ENCODE assay signal across 25 cellular contexts in genomic region chr1:206037521-206037920, GRCh38. TPM values are rescaled to one million over a fixed set of nuclear protein-coding genes. Genes with fewer than 3 reads are reported as not detected.
DNase-seq lines count a peak whose midpoint lies in the region; ATAC-seq, FAIRE-seq and TF ChIP-seq lines count a peak whose summit lies in the region.
"Had no signal": no experiment of that assay in that cellular context is flagged by ENCODE, and none has a peak within 500 bp of the region (broad histone marks: within the 10 kb centered on the region; RNA-seq: fewer than 3 reads in every experiment).

No MANE protein-coding gene starts in this region.

- POLR2A ChIA-PET in K562 (lab: Yijun Ruan, JAX): interaction anchor here (0.6 to 1.3 kb wide), 4 partner anchors 18 to 71 kb away, joined by 3 to 4 read pairs (median 4); no protein-coding TSS in a partner anchor

- in situ Hi-C loops in K562 (cut with MboI): no loop called here

- H3K4me3 ChIP-seq in K562 (no peak overlapping the region), thyroid gland (replicated peaks in 1 of 3) (no peak overlapping the region)
- H3K4me3 ChIP-seq: cardiac muscle cell, HAP-1, upper lobe of left lung had no signal

- H2AFZ ChIP-seq in K562 (ENCODE audit: low read depth, low read length): no peak overlapping the region

- no peaks in the 10 kb centered on the region for H4K20me1 ChIP-seq in K562 (replicated peaks; ENCODE audit: control insufficient read depth, insufficient read depth, low read length)

- no peak for FAIRE-seq in K562 (lab: Jason Lieb, UNC)
- FAIRE-seq: A204.1 had no signal

- no peak overlapping the region for H3K4me2 ChIP-seq in K562 (ENCODE audit: insufficient read depth, low read length)

- WGBS in K562 (ENCODE audit: insufficient coverage, low coverage, missing lambda C conversion rate): 6% methylated on average over 7 of the region's 7 CpGs
- WGBS in thyroid gland, 2 donors: 54 to 71% methylated on average over 7 of the region's 7 CpGs

- DNase-seq in NCI-H510A treated with DMSO at 0.1 percent for 48 hours (lab: John Stamatoyannopoulos, UW): peak; percentile 28
- DNase-seq in NCI-H510A (lab: John Stamatoyannopoulos, UW): no peak
- peak; percentile 73 to 89 for DNase-seq in NCI-H524 (lab: John Stamatoyannopoulos, UW)
- no peak for DNase-seq in K562 (ENCODE audit: extremely low read depth in 1 of 4, low spot score in 3 of 4)
- DNase-seq in thyroid gland: peak; percentile 55 to 69
- DNase-seq in NCI-H146 (lab: John Stamatoyannopoulos, UW): no peak
- no peak for DNase-seq in occipital lobe (lab: John Stamatoyannopoulos, UW)
- DNase-seq in SK-N-DZ (ENCODE audit: low spot score): no peak
- DNase-seq: activated CD4-positive, CD25-positive, alpha-beta regulatory T cell treated with anti-CD3 and anti-CD28 coated beads, Interleukin-2, amount 50 U/mL, for 72 hours; activated naive CD4-positive, alpha-beta T cell; activated T-cell treated with anti-CD3 and anti-CD28 coated beads, Interleukin-2, amount 50 U/mL, for 24 hours; amygdala; C1 segment of cervical spinal cord; GF-D8; glutamatergic neuron; kidney glomerular epithelial cell; NCI-H446; right cardiac atrium; T1000 had no signal

- H3K27ac ChIP-seq in K562 (ENCODE audit: extremely low read depth, low read depth, low read length) (no peak overlapping the region), thyroid gland (peak overlapping the region; percentile 53 to 76 (median 64))
- H3K27ac ChIP-seq: cardiac muscle cell, RWPE1, upper lobe of left lung had no signal

- H3K4me1 ChIP-seq in K562 (replicated peaks in 1 of 2; ENCODE audit: control insufficient read depth in 2 of 2, insufficient read depth in 2 of 2, low read length in 2 of 2) (no peaks in the 10 kb centered on the region), thyroid gland (peaks cover 42 to 52% of the 10 kb centered on the region in 2 donors)
- H3K4me1 ChIP-seq: HAP-1 had no signal

- no peak for TF ChIP-seq EP300 in K562 (IDR thresholded peaks at IDR 0.05; ENCODE audit: low read length)

- H3K9me3 ChIP-seq in K562 (replicated peaks; ENCODE audit: control insufficient read depth, insufficient read depth, low read depth, low read length): no peaks in the 10 kb centered on the region
- no peaks in the 10 kb centered on the region for H3K9me3 ChIP-seq in thyroid gland
- H3K9me3 ChIP-seq: HAP-1, upper lobe of left lung had no signal

- H3K79me2 ChIP-seq in K562 (ENCODE audit: control insufficient read depth, insufficient read depth, low read length): no peaks in the 10 kb centered on the region

- intact Hi-C loops in K562 (cut with micrococcal nuclease) (no loop called here), thyroid gland (cut with DNase I) (loop anchor here (10.0 kb wide), 1 partner anchor 67 kb away; no protein-coding TSS in a partner anchor)

- H3K9me1 ChIP-seq in K562 (ENCODE audit: control insufficient read depth, insufficient read depth, low read length): no peaks in the 10 kb centered on the region

- CTCF ChIA-PET in K562 (lab: Yijun Ruan, JAX; ENCODE audit: low intra/inter-chr PET ratio): no interaction called here

- no peak for ATAC-seq in K562
- ATAC-seq: right cardiac atrium had no signal

- TF ChIP-seq POLR2A in K562 (conservative IDR thresholded peaks at IDR 0.05) (no peak), thyroid gland (IDR thresholded peaks at IDR 0.05) (no peak)

- no TSS peak for BruUV-seq in K562 (replicated peaks; lab: Mats Ljungman, UMichigan)

- no peak overlapping the region for H3K9ac ChIP-seq in K562 (ENCODE audit: insufficient read depth in 1 of 2, low read depth in 2 of 2, low read length in 2 of 2)

- no peak for TF ChIP-seq RAD21 in K562 (CRISPR knock-in tag; conservative IDR thresholded peaks at IDR 0.05 in 1 of 2, IDR thresholded peaks at IDR 0.05 in 1 of 2)

- no peak for TF ChIP-seq CTCF in K562 (IDR thresholded peaks at IDR 0.05 in 2 of 3, conservative IDR thresholded peaks at IDR 0.05 in 1 of 3; ENCODE audit: insufficient read depth in 2 of 3, low read depth in 1 of 3, low read length in 3 of 3)
- TF ChIP-seq CTCF in thyroid gland (IDR thresholded peaks at IDR 0.05): no peak

- H3K36me3 ChIP-seq in K562 (ENCODE audit: control insufficient read depth, insufficient read depth, low read length): no peaks in the 10 kb centered on the region
- H3K36me3 ChIP-seq in thyroid gland: no peaks in the 10 kb centered on the region
- H3K36me3 ChIP-seq: cardiac muscle cell, HAP-1, upper lobe of left lung had no signal

- H3K27me3 ChIP-seq in K562 (ENCODE audit: control insufficient read depth in 2 of 2, insufficient read depth in 2 of 2, low read length in 2 of 2) (peaks cover 32 to 51% of the 10 kb centered on the region in 2 experiments; a peak in 4 of 5 replicates), thyroid gland (no peaks in the 10 kb centered on the region)
- H3K27me3 ChIP-seq: cardiac muscle cell, upper lobe of left lung had no signal

RNA-seq across cellular contexts. Expression of gene CTSE, which starts 13.8 kb away (rescaled TPM):
- total RNA-seq in K562 (2011; cell fraction: chromatin; rRNA removed; ENCODE audit: low replicate concordance): 0.16 TPM in 1 of 2 replicates, not detected in the other
- not detected in 2 replicates for total RNA-seq in K562 (2011; cell fraction: nucleolus; rRNA removed)
- not detected in 2 replicates for total RNA-seq in K562 (2011; cell fraction: nucleoplasm; rRNA removed)
- total RNA-seq in K562 (2014; rRNA removed): not detected in 2 replicates
- 0.06 TPM in 1 of 2 replicates, not detected in the other for total RNA-seq in K562 (2014; rRNA removed; fragmentation: Illumina TruSeq; extraction: Trizol)
- 0.08 TPM in 1 of 2 replicates, not detected in the other for total RNA-seq in K562 (2015; rRNA removed; fragmentation: Illumina TruSeq; extraction: Trizol)
- total RNA-seq in K562 (2021): 0.18 and 0.20 TPM in 2 replicates
- 0.06 TPM in 1 of 2 replicates, not detected in the other for polyA plus RNA-seq in K562 (2011; rRNA removed)
- 0.06 TPM in 1 of 2 replicates, not detected in the other for polyA plus RNA-seq in K562 (2011; cell fraction: cytosol; rRNA removed)
- 0.11 TPM in 1 of 2 replicates, not detected in the other for polyA plus RNA-seq in K562 (2011; cell fraction: nucleus; rRNA removed)
- 0.05 and 0.12 TPM in 2 replicates for polyA plus RNA-seq in K562 (2012)
- polyA plus RNA-seq in K562 (2014; fragmentation: Illumina TruSeq; extraction: Trizol): 0.09 TPM in 1 of 2 replicates, not detected in the other
- under 1 TPM; 0.04 to 0.13 TPM for polyA plus RNA-seq in K562 (2014; fragmentation: Nextera tagmentation; extraction: Ambion mirVana)
- not detected in 2 replicates for polyA plus RNA-seq in K562 (2014; rRNA removed)
- polyA minus RNA-seq in K562 (2011; rRNA and poly(A)+ RNA removed): 0.25 TPM in 1 of 2 replicates, not detected in the other
- polyA minus RNA-seq in K562 (2011; cell fraction: cytosol; rRNA and poly(A)+ RNA removed): not detected in 2 replicates
- not detected in 2 replicates for polyA minus RNA-seq in K562 (2011; cell fraction: nucleus; rRNA and poly(A)+ RNA removed)
- 10 to 100 TPM in 3 of 4 donors, 1 to 10 TPM in 1; 3.6 to 38.2 (median 19.0) TPM for total RNA-seq in thyroid gland
- total RNA-seq in occipital lobe: not detected
- not detected in 2 replicates for polyA plus RNA-seq in SK-N-DZ (2014; cell fraction: cytosol; rRNA removed)
- not detected in 2 replicates for polyA plus RNA-seq in SK-N-DZ (2014; cell fraction: nucleus; rRNA removed)
- total RNA-seq: cardiac muscle cell, osteocyte had no signal
- polyA plus RNA-seq: cardiac muscle cell, right cardiac atrium had no signal

RNA-seq across cellular contexts. Expression of gene RHEX, which starts 15.5 kb away (rescaled TPM):
- not detected in 2 replicates for total RNA-seq in K562 (2011; cell fraction: chromatin; rRNA removed; ENCODE audit: low replicate concordance)
- total RNA-seq in K562 (2011; cell fraction: nucleolus; rRNA removed): not detected in 2 replicates
- not detected in 2 replicates for total RNA-seq in K562 (2011; cell fraction: nucleoplasm; rRNA removed)
- not detected in 2 replicates for total RNA-seq in K562 (2014; rRNA removed)
- total RNA-seq in K562 (2014; rRNA removed; fragmentation: Illumina TruSeq; extraction: Trizol): not detected in 2 replicates
- not detected in 2 replicates for total RNA-seq in K562 (2015; rRNA removed; fragmentation: Illumina TruSeq; extraction: Trizol)
- not detected in 2 replicates for total RNA-seq in K562 (2021)
- polyA plus RNA-seq in K562 (2011; rRNA removed): not detected in 2 replicates
- not detected in 2 replicates for polyA plus RNA-seq in K562 (2011; cell fraction: cytosol; rRNA removed)
- polyA plus RNA-seq in K562 (2011; cell fraction: nucleus; rRNA removed): not detected in 2 replicates
- polyA plus RNA-seq in K562 (2012): not detected in 2 replicates
- polyA plus RNA-seq in K562 (2014; fragmentation: Illumina TruSeq; extraction: Trizol): not detected in 2 replicates
- polyA plus RNA-seq in K562 (2014; fragmentation: Nextera tagmentation; extraction: Ambion mirVana): not detected
- polyA plus RNA-seq in K562 (2014; rRNA removed): not detected in 2 replicates
- polyA minus RNA-seq in K562 (2011; rRNA and poly(A)+ RNA removed): not detected in 2 replicates
- not detected in 2 replicates for polyA minus RNA-seq in K562 (2011; cell fraction: cytosol; rRNA and poly(A)+ RNA removed)
- polyA minus RNA-seq in K562 (2011; cell fraction: nucleus; rRNA and poly(A)+ RNA removed): not detected in 2 replicates
- 1 to 10 TPM; 1.2 to 1.7 (median 1.6) TPM for total RNA-seq in thyroid gland
- not detected for total RNA-seq in occipital lobe
- polyA plus RNA-seq in SK-N-DZ (2014; cell fraction: cytosol; rRNA removed): not detected in 2 replicates
- not detected in 2 replicates for polyA plus RNA-seq in SK-N-DZ (2014; cell fraction: nucleus; rRNA removed)
- total RNA-seq: osteocyte had no signal
- polyA plus RNA-seq: right cardiac atrium had no signal

RNA-seq across cellular contexts. Expression of gene RAB7B, which starts 34.3 kb away (rescaled TPM):
- total RNA-seq in K562 (2011; cell fraction: chromatin; rRNA removed; ENCODE audit: low replicate concordance): 0.21 TPM in 1 of 2 replicates, not detected in the other
- total RNA-seq in K562 (2011; cell fraction: nucleolus; rRNA removed): 0.17 TPM in 1 of 2 replicates, not detected in the other
- total RNA-seq in K562 (2011; cell fraction: nucleoplasm; rRNA removed): not detected in 2 replicates
- total RNA-seq in K562 (2014; rRNA removed) (not detected in 2 replicates), K562 (2014; rRNA removed; fragmentation: Illumina TruSeq; extraction: Trizol) (0.07 TPM in 1 of 2 replicates, not detected in the other), K562 (2015; rRNA removed; fragmentation: Illumina TruSeq; extraction: Trizol) (not detected in 2 replicates), K562 (2021) (not detected in 2 replicates), thyroid gland (10 to 100 TPM in 2 of 4 donors, 1 to 10 TPM in 2; 4.8 to 12.6 (median 8.7) TPM), occipital lobe (0.78 TPM)
- polyA plus RNA-seq in K562 (2011; rRNA removed) (0.09 and 0.29 TPM in 2 replicates), K562 (2014; fragmentation: Illumina TruSeq; extraction: Trizol) (0.12 TPM in 1 of 2 replicates, not detected in the other), K562 (2014; fragmentation: Nextera tagmentation; extraction: Ambion mirVana) (under 1 TPM; 0.03 to 0.06 TPM), K562 (2014; rRNA removed) (not detected in 2 replicates)
- polyA plus RNA-seq in K562 (2011; cell fraction: cytosol; rRNA removed): 0.31 TPM in 1 of 2 replicates, not detected in the other
- 0.04 and 0.28 TPM in 2 replicates for polyA plus RNA-seq in K562 (2011; cell fraction: nucleus; rRNA removed)
- 0.04 and 0.17 TPM in 2 replicates for polyA plus RNA-seq in K562 (2012)
- 0.14 and 0.42 TPM in 2 replicates for polyA minus RNA-seq in K562 (2011; rRNA and poly(A)+ RNA removed)
- polyA minus RNA-seq in K562 (2011; cell fraction: cytosol; rRNA and poly(A)+ RNA removed): not detected in 2 replicates
- polyA minus RNA-seq in K562 (2011; cell fraction: nucleus; rRNA and poly(A)+ RNA removed): 0.13 TPM in 1 of 2 replicates, not detected in the other
- not detected in 2 replicates for polyA plus RNA-seq in SK-N-DZ (2014; cell fraction: cytosol; rRNA removed)
- not detected in 2 replicates for polyA plus RNA-seq in SK-N-DZ (2014; cell fraction: nucleus; rRNA removed)

Comparison
In these comparisons a context has a peak if more than half of its experiments do, and no peak if none do; other contexts are left out.
1. DNase-seq: peak in NCI-H510A treated with DMSO at 0.1 percent for 48 hours (single experiment), NCI-H524 (2 of 2) and thyroid gland (2 of 2); none in NCI-H510A (single experiment), K562 (0 of 4), NCI-H146 (single experiment), occipital lobe (single experiment) and SK-N-DZ (single experiment).